19 cellular contexts compared by ENCODE assay signal in genomic region chr19:21439372-21439771, GRCh38. TPM values are rescaled to one million over a fixed set of nuclear protein-coding genes. Genes with fewer than 3 reads are reported as not detected.
DNase-seq lines count a peak whose midpoint lies in the region; ATAC-seq, FAIRE-seq and TF ChIP-seq lines count a peak whose summit lies in the region.
"Had no signal": no experiment of that assay in that cellular context is flagged by ENCODE, and none has a peak within 500 bp of the region (broad histone marks: within the 10 kb centered on the region; RNA-seq: fewer than 3 reads in every experiment).

No MANE protein-coding gene starts in this region.

- no peaks in the 10 kb centered on the region for H3K36me3 ChIP-seq in ovary
- H3K36me3 ChIP-seq: MG63, Peyer's patch, sigmoid colon had no signal

- H3K9me3 Mint-ChIP-seq in activated T-cell treated with anti-CD3 and anti-CD28 coated beads, Interleukin-2, amount 50 U/mL, for 4 hours: peaks cover 35% of the 10 kb centered on the region

- no peak for DNase-seq in Right ventricle myocardium superior
- DNase-seq in cardiac septum (ENCODE audit: low spot score): no peak
- peak; percentile 9 for DNase-seq in fibroblast of gingiva (ENCODE audit: low read depth)
- DNase-seq in ovary: peak in 3 of 5 donors; percentile 28 to 59 (median 39)
- DNase-seq in sciatic nerve (ENCODE audit: low spot score): no peak
- no peak for DNase-seq in NCI-H524 (lab: John Stamatoyannopoulos, UW)
- DNase-seq in activated T-cell treated with anti-CD3 and anti-CD28 coated beads, Interleukin-2, amount 50 U/mL, for 4 hours: no peak
- no peak for DNase-seq in GM12892 (ENCODE audit: insufficient read length)
- DNase-seq: activated CD4-positive, alpha-beta T cell treated with anti-CD3 and anti-CD28 coated beads for 48 hours; activated T-cell treated with anti-CD3 and anti-CD28 coated beads, Interleukin-2, amount 50 U/mL, for 72 hours; amniotic stem cell; foreskin fibroblast; islet precursor cell; MG63; NCI-H226; Peyer's patch; sigmoid colon; stimulated activated naive CD8-positive, alpha-beta T cell treated with anti-CD3 and anti-CD28 coated beads, Interleukin-15, Interleukin-2, amounts not matched to agents 100 U/mL and 50 U/mL, for 24 hours had no signal

- peaks cover 0 to 7% of the 10 kb centered on the region in 2 donors for H3K9me3 ChIP-seq in ovary
- H3K9me3 ChIP-seq: MG63 had no signal

- no peaks in the 10 kb centered on the region for H3K36me3 Mint-ChIP-seq in activated T-cell treated with anti-CD3 and anti-CD28 coated beads, Interleukin-2, amount 50 U/mL, for 4 hours (ENCODE audit: insufficient read depth)

- ATAC-seq in Right ventricle myocardium superior (ENCODE audit: poor library complexity): peak; percentile 79
- ATAC-seq in sciatic nerve: no peak
- no peak for ATAC-seq in activated T-cell treated with anti-CD3 and anti-CD28 coated beads, Interleukin-2, amount 50 U/mL, for 4 hours
- ATAC-seq: activated T-cell treated with anti-CD3 and anti-CD28 coated beads, Interleukin-2, amount 50 U/mL, for 72 hours; stimulated activated naive CD8-positive, alpha-beta T cell treated with anti-CD3 and anti-CD28 coated beads, Interleukin-15, Interleukin-2, amounts not matched to agents 100 U/mL and 50 U/mL, for 24 hours had no signal

- no peaks in the 10 kb centered on the region for H3K27me3 Mint-ChIP-seq in activated T-cell treated with anti-CD3 and anti-CD28 coated beads, Interleukin-2, amount 50 U/mL, for 4 hours (ENCODE audit: low read depth)

- TF ChIP-seq EP300 in ovary (IDR thresholded peaks at IDR 0.05): no peak

- no peaks in the 10 kb centered on the region for H3K4me1 Mint-ChIP-seq in activated T-cell treated with anti-CD3 and anti-CD28 coated beads, Interleukin-2, amount 50 U/mL, for 4 hours (ENCODE audit: low read depth)

- 5 to 19% (median 9%) methylated on average over 3 of the region's 3 CpGs for WGBS in ovary, 3 donors

- intact Hi-C loops in Right ventricle myocardium superior (cut with DNase I): no loop called here
- intact Hi-C loops in cardiac septum (cut with DNase I): no loop called here
- intact Hi-C loops in ovary (cut with DNase I): no loop called here
- intact Hi-C loops in sciatic nerve (cut with DNase I): no loop called here

- TF ChIP-seq POLR2A in ovary (IDR thresholded peaks at IDR 0.05) (no peak), GM12892 (IDR thresholded peaks at IDR 0.05; ENCODE audit: low read depth, low read length) (no peak)

- peak overlapping the region; percentile 78 to 95 for H3K27ac ChIP-seq in ovary
- H3K27ac ChIP-seq: Peyer's patch, sigmoid colon had no signal

- H3K4me1 ChIP-seq in ovary (ENCODE audit: insufficient read depth): peaks cover 8% of the 10 kb centered on the region
- H3K4me1 ChIP-seq: Peyer's patch, sigmoid colon had no signal

- H3K4me3 ChIP-seq in ovary: peak overlapping the region; percentile 38
- H3K4me3 ChIP-seq: MG63, Peyer's patch, sigmoid colon had no signal

- no peak for FAIRE-seq in GM12892 (lab: Jason Lieb, UNC)

- H3K4me3 Mint-ChIP-seq in activated T-cell treated with anti-CD3 and anti-CD28 coated beads, Interleukin-2, amount 50 U/mL, for 4 hours: no peak overlapping the region
- H3K4me3 Mint-ChIP-seq: activated T-cell treated with anti-CD3 and anti-CD28 coated beads, Interleukin-2, amount 50 U/mL, for 72 hours; T-helper 1 cell treated with Interleukin-12 subunit alpha and Interleukin-12 subunit beta and Interleukin-4 antibody, amounts not matched to agents 30 μg/mL and 1 μg/mL, for 36 hours had no signal

- no peaks in the 10 kb centered on the region for H3K27me3 ChIP-seq in ovary
- H3K27me3 ChIP-seq: MG63, Peyer's patch, sigmoid colon had no signal

- no peak for TF ChIP-seq CTCF in ovary (IDR thresholded peaks at IDR 0.05)

RNA-seq across cellular contexts. Expression of gene ZNF493, which starts 42.4 kb away (rescaled TPM):
- total RNA-seq in Right ventricle myocardium superior (11.9 TPM), cardiac septum (11.5 TPM), ovary (10 to 100 TPM; 28.6 to 86.6 (median 35.6) TPM), sciatic nerve (37.9 TPM)
- 10 to 100 TPM; 12.6 to 17.4 TPM for polyA plus RNA-seq in ovary
- 10 to 100 TPM in 1 of 3 donors, 1 to 10 TPM in 2; 9.7 to 11.3 (median 10.0) TPM for total RNA-seq in activated T-cell treated with anti-CD3 and anti-CD28 coated beads, Interleukin-2, amount 50 U/mL, for 4 hours
- polyA plus RNA-seq in GM12892 (2012; ENCODE audit: missing spikeins): 10.8 TPM

Comparison
In these comparisons a context has a peak if more than half of its experiments do, and no peak if none do; other contexts are left out.
1. DNase-seq: peak in fibroblast of gingiva (single experiment) and ovary (3 of 5); none in Right ventricle myocardium superior (single experiment), cardiac septum (single experiment), sciatic nerve (single experiment), NCI-H524 (0 of 2), activated T-cell treated with anti-CD3 and anti-CD28 coated beads, Interleukin-2, amount 50 U/mL, for 4 hours (single experiment) and GM12892 (single experiment).